8 cellular contexts compared by ENCODE assay signal in the genomic region with DNA sequence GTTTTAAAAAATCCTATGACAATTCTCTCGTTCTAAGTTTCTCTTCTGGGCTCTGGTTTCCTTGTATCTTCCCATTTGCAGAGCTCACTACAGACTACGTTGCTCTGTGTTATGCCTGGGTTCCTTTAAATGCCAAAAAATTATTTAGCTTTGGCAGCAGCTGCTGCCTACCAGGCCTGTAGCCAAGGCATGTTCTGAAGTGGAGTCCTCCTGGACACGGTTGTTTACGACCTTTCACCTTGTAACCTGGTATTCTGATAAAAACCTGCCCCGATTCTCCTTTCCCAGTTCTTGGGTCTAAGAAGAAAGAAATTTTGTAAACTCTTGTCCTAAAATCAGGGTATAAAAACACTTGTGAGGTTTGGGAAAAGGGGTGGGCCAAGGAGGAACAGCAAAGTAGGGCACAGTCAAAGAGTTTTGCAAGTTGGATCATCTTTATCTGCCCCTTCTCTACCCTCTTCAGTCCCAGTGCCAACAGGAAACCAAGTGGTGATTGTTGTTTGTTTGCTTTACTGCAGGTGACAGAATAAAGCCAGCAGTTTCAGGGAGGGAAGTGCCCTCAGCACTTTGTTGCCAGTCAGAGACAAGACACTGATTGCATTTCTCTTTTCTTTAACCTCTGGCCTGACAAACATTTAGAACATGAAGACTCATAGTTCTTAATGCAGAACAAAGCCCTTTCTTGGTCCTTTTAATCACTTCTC. TPM values are rescaled to one million over a fixed set of nuclear protein-coding genes. Genes with fewer than 3 reads are reported as not detected.
A peak's percentile ranks its signal among the peaks of the same experiment; 100 is the strongest.
DNase-seq lines count a peak whose midpoint lies in the region; ATAC-seq lines count a peak whose summit lies in the region.

No MANE protein-coding gene starts in this region.

- ATAC-seq in natural killer cell treated with Interleukin-12 subunit alpha and Interleukin-12 subunit beta and Interleukin-15 and Interleukin-18, amount 100 ng/mL, for 72 hours = no peak
- ATAC-seq in HG03095 (IDR thresholded peaks at IDR 0.05; ENCODE audit: unreplicated experiment) (no peak), GM21447 (IDR thresholded peaks at IDR 0.05; ENCODE audit: unreplicated experiment) (no peak), GM21390 (IDR thresholded peaks at IDR 0.05; ENCODE audit: unreplicated experiment) (no peak)

- H3K4me1 Mint-ChIP-seq in natural killer cell treated with Interleukin-12 subunit alpha and Interleukin-12 subunit beta and Interleukin-15 and Interleukin-18, amount 100 ng/mL, for 72 hours (ENCODE audit: low read depth in 2 of 2) = peaks cover 42 to 57% of the 10 kb centered on the region in 2 donors

- no peaks in the 10 kb centered on the region for H3K9me3 Mint-ChIP-seq in natural killer cell treated with Interleukin-12 subunit alpha and Interleukin-12 subunit beta and Interleukin-15 and Interleukin-18, amount 100 ng/mL, for 72 hours

- H3K27me3 Mint-ChIP-seq in natural killer cell treated with Interleukin-12 subunit alpha and Interleukin-12 subunit beta and Interleukin-15 and Interleukin-18, amount 100 ng/mL, for 72 hours = no peaks in the 10 kb centered on the region

- peak overlapping the region; percentile 99 for H3K4me3 Mint-ChIP-seq in natural killer cell treated with Interleukin-12 subunit alpha and Interleukin-12 subunit beta and Interleukin-15 and Interleukin-18, amount 100 ng/mL, for 72 hours

- H3K27ac ChIP-seq in cingulate gyrus (ENCODE audit: low read depth, low read length) = peak overlapping the region; percentile 76

- peaks cover 19% of the 10 kb centered on the region for H3K36me3 Mint-ChIP-seq in natural killer cell treated with Interleukin-12 subunit alpha and Interleukin-12 subunit beta and Interleukin-15 and Interleukin-18, amount 100 ng/mL, for 72 hours

- peak overlapping the region; percentile 96 to 98 for H3K27ac Mint-ChIP-seq in natural killer cell treated with Interleukin-12 subunit alpha and Interleukin-12 subunit beta and Interleukin-15 and Interleukin-18, amount 100 ng/mL, for 72 hours

- DNase-seq in DMS 273 (lab: John Stamatoyannopoulos, UW; ENCODE audit: unreplicated experiment) (peak; percentile 74), NCI-H446 (lab: John Stamatoyannopoulos, UW) (peak; percentile 38 to 67), AG20443 (ENCODE audit: low spot score) (no peak)
- no peak for DNase-seq in natural killer cell treated with Interleukin-12 subunit alpha and Interleukin-12 subunit beta and Interleukin-15 and Interleukin-18, amount 100 ng/mL, for 72 hours (ENCODE audit: low spot score)

RNA-seq across cellular contexts. Expression of a gene that starts 3.1 kb away (rescaled TPM):
- total RNA-seq in natural killer cell treated with Interleukin-12 subunit alpha and Interleukin-12 subunit beta and Interleukin-15 and Interleukin-18, amount 100 ng/mL, for 72 hours = 100 to 1,000 TPM in 1 of 2 donors, 10 to 100 TPM in 1; 87.8 to 347 TPM

RNA-seq across cellular contexts. Expression of a gene that starts 22.1 kb away (rescaled TPM):
- not detected for total RNA-seq in natural killer cell treated with Interleukin-12 subunit alpha and Interleukin-12 subunit beta and Interleukin-15 and Interleukin-18, amount 100 ng/mL, for 72 hours

RNA-seq across cellular contexts. Expression of a gene that starts 35.0 kb away (rescaled TPM):
- total RNA-seq in natural killer cell treated with Interleukin-12 subunit alpha and Interleukin-12 subunit beta and Interleukin-15 and Interleukin-18, amount 100 ng/mL, for 72 hours = 10 to 100 TPM; 17.8 to 26.4 TPM

RNA-seq across cellular contexts. Expression of a gene that starts 35.1 kb away (rescaled TPM):
- total RNA-seq in natural killer cell treated with Interleukin-12 subunit alpha and Interleukin-12 subunit beta and Interleukin-15 and Interleukin-18, amount 100 ng/mL, for 72 hours = 1 to 10 TPM; 1.6 to 9.1 TPM

RNA-seq across cellular contexts. Expression of a gene that starts 41.7 kb away (rescaled TPM):
- total RNA-seq in natural killer cell treated with Interleukin-12 subunit alpha and Interleukin-12 subunit beta and Interleukin-15 and Interleukin-18, amount 100 ng/mL, for 72 hours = 10 to 100 TPM; 28.8 to 31.3 TPM

Comparison
In these comparisons a context has a peak if more than half of its experiments do, and no peak if none do; other contexts are left out.
1. DNase-seq: peak in DMS 273 (single experiment) and NCI-H446 (2 of 2); none in natural killer cell treated with Interleukin-12 subunit alpha and Interleukin-12 subunit beta and Interleukin-15 and Interleukin-18, amount 100 ng/mL, for 72 hours (single experiment) and AG20443 (single experiment).